Comparison of ENCODE assay signal across 9 cellular contexts in genomic region chr3:19148768-19149091, GRCh38. TPM values are rescaled to one million over a fixed set of nuclear protein-coding genes. Genes with fewer than 3 reads are reported as not detected.
DNase-seq lines count a peak whose midpoint lies in the region; FAIRE-seq and TF ChIP-seq lines count a peak whose summit lies in the region.
"Had no signal": no experiment of that assay in that cellular context is flagged by ENCODE, and none has a peak within 500 bp of the region (broad histone marks: within the 10 kb centered on the region; RNA-seq: fewer than 3 reads in every experiment).

No MANE protein-coding gene starts in this region.

- H3K4me1 Mint-ChIP-seq in progenitor cell of endocrine pancreas (ENCODE audit: low read depth): peaks cover 10% of the 10 kb centered on the region

- H3K27ac Mint-ChIP-seq in progenitor cell of endocrine pancreas: peak overlapping the region; percentile 87

- no peaks in the 10 kb centered on the region for H3K27me3 Mint-ChIP-seq in progenitor cell of endocrine pancreas

- dilution Hi-C loops in endothelial cell of umbilical vein (cut with MboI; ENCODE audit: extremely low pct_ligation_motif_present, low sequenced_read_pairs): no loop called here

- H3K9me3 ChIP-seq in ES-I3 (ENCODE audit: control insufficient read depth, insufficient read depth, low read length): no peaks in the 10 kb centered on the region
- H3K9me3 ChIP-seq in endothelial cell of umbilical vein (replicated peaks; ENCODE audit: control insufficient read depth, insufficient read depth, low read length): no peaks in the 10 kb centered on the region

- POLR2A ChIA-PET in endothelial cell of umbilical vein (lab: Charles Lee): no interaction called here

- TF ChIP-seq CTCF in endothelial cell of umbilical vein (IDR thresholded peaks at IDR 0.05; ENCODE audit: extremely low read depth in 1 of 2, insufficient read depth in 1 of 2, low read depth in 1 of 2, low read length in 2 of 2): no peak
- TF ChIP-seq CTCF in progenitor cell of endocrine pancreas (IDR thresholded peaks at IDR 0.05; ENCODE audit: unreplicated experiment): no peak

- H3K9me1 ChIP-seq in endothelial cell of umbilical vein (replicated peaks; ENCODE audit: control insufficient read depth, extremely low read depth, insufficient read depth, low read length): no peaks in the 10 kb centered on the region

- H3K27ac ChIP-seq in endothelial cell of umbilical vein (ENCODE audit: insufficient read depth, low read depth, low read length): no peak overlapping the region

- no peak overlapping the region for H3K4me3 ChIP-seq in endothelial cell of umbilical vein (replicated peaks in 1 of 3; ENCODE audit: insufficient read depth in 1 of 3, low read depth in 1 of 3, low read length in 3 of 3)

- H3K4me1 ChIP-seq in ES-I3 (ENCODE audit: insufficient read depth, low read length) (no peaks in the 10 kb centered on the region), endothelial cell of umbilical vein (ENCODE audit: control insufficient read depth, extremely low read depth, insufficient read depth, low read length) (no peaks in the 10 kb centered on the region)

- H3K79me2 ChIP-seq in endothelial cell of umbilical vein (ENCODE audit: control insufficient read depth, insufficient read depth, low read length): no peaks in the 10 kb centered on the region

- TF ChIP-seq POLR2A in endothelial cell of umbilical vein (IDR thresholded peaks at IDR 0.05; ENCODE audit: low read depth, low read length): no peak

- peak overlapping the region; percentile 93 for H3K4me3 Mint-ChIP-seq in progenitor cell of endocrine pancreas (ENCODE audit: low read depth)

- intact Hi-C loops in endothelial cell of umbilical vein (cut with micrococcal nuclease): no loop called here

- DNase-seq in SK-N-DZ (ENCODE audit: low spot score): peak; percentile 45
- DNase-seq in endothelial cell of umbilical vein (ENCODE audit: low read depth, low spot score): no peak
- DNase-seq in progenitor cell of endocrine pancreas (ENCODE audit: low spot score, unreplicated experiment): no peak
- DNase-seq in anterior cingulate cortex (lab: John Stamatoyannopoulos, UW): no peak
- no peak for DNase-seq in NCI-H1694 treated with DMSO at 0.1 percent for 48 hours (lab: John Stamatoyannopoulos, UW)
- DNase-seq in DMS 273 treated with DMSO at 0.1 percent for 48 hours (lab: John Stamatoyannopoulos, UW): no peak
- no peak for DNase-seq in AG20443 (ENCODE audit: low spot score)

- H3K27me3 ChIP-seq in endothelial cell of umbilical vein (ENCODE audit: control insufficient read depth in 2 of 2, insufficient read depth in 2 of 2, low read length in 2 of 2): peaks cover 6 to 18% of the 10 kb centered on the region in 2 experiments

- no peak overlapping the region for H3K4me2 ChIP-seq in endothelial cell of umbilical vein (ENCODE audit: insufficient read depth, low read length)

- H2AFZ ChIP-seq in endothelial cell of umbilical vein (ENCODE audit: low read depth, low read length): no peak overlapping the region

- no TSS peak for BruUV-seq in endothelial cell of umbilical vein (replicated peaks; lab: Mats Ljungman, UMichigan)

- H4K20me1 ChIP-seq in endothelial cell of umbilical vein (replicated peaks; ENCODE audit: control insufficient read depth, extremely low read depth, insufficient read depth, low read length): no peaks in the 10 kb centered on the region

- no peaks in the 10 kb centered on the region for H3K36me3 Mint-ChIP-seq in progenitor cell of endocrine pancreas (ENCODE audit: insufficient read depth)

- H3K9me3 Mint-ChIP-seq in progenitor cell of endocrine pancreas (ENCODE audit: low read depth): no peaks in the 10 kb centered on the region

- CTCF ChIA-PET in endothelial cell of umbilical vein (lab: Charles Lee): no interaction called here

- no peak for FAIRE-seq in endothelial cell of umbilical vein (lab: Jason Lieb, UNC)

- H3K9ac ChIP-seq in ES-I3 (ENCODE audit: low read depth, low read length) (peak overlapping the region; percentile 60), endothelial cell of umbilical vein (replicated peaks; ENCODE audit: extremely low read depth, insufficient read depth, low read length) (no peak overlapping the region)

- H3K36me3 ChIP-seq in ES-I3 (ENCODE audit: insufficient read depth, low read length): no peaks in the 10 kb centered on the region
- H3K36me3 ChIP-seq in endothelial cell of umbilical vein (ENCODE audit: control insufficient read depth in 2 of 2, extremely low read depth in 1 of 2, insufficient read depth in 2 of 2, low read length in 2 of 2): no peaks in the 10 kb centered on the region

TF ChIP-seq in endothelial cell of umbilical vein, 7 proteins besides CTCF, POLR2A, EP300 and RAD21:
- no peak for TF ChIP-seq MAX (IDR thresholded peaks at IDR 0.05; ENCODE audit: insufficient read depth, insufficient read length)
- no peak for TF ChIP-seq MYC (IDR thresholded peaks at IDR 0.05; ENCODE audit: low read depth, low read length)
- no peak for TF ChIP-seq GATA2 (IDR thresholded peaks at IDR 0.05; ENCODE audit: insufficient read depth, insufficient read length, low read depth, low read length)
- TF ChIP-seq FOS (IDR thresholded peaks at IDR 0.05; ENCODE audit: borderline replicate concordance, insufficient read depth, low read length): no peak
- peak; percentile 47 for TF ChIP-seq EZH2 (IDR thresholded peaks at IDR 0.05; ENCODE audit: borderline replicate concordance, low read depth, low read length, severe bottlenecking)
- no peak for TF ChIP-seq POLR2AphosphoS5 (IDR thresholded peaks at IDR 0.05; ENCODE audit: insufficient read depth, low read depth, low read length)
- TF ChIP-seq JUN (IDR thresholded peaks at IDR 0.05; ENCODE audit: borderline replicate concordance, insufficient read depth, insufficient read length, low read depth): no peak

RNA-seq across cellular contexts. Expression of gene KCNH8, which starts 0.4 kb away (rescaled TPM):
- 6.7 and 8.8 TPM in 2 replicates for polyA plus RNA-seq in SK-N-DZ (2014; cell fraction: cytosol; rRNA removed)
- polyA plus RNA-seq in SK-N-DZ (2014; cell fraction: nucleus; rRNA removed): 69.6 and 112 TPM in 2 replicates
- total RNA-seq in endothelial cell of umbilical vein: not detected in 2 replicates
- not detected in 2 replicates for polyA plus RNA-seq in endothelial cell of umbilical vein
- not detected in 2 replicates for polyA plus RNA-seq in endothelial cell of umbilical vein (2011; cell fraction: cytosol; rRNA removed)
- 0.04 TPM in 1 of 2 replicates, not detected in the other for polyA plus RNA-seq in endothelial cell of umbilical vein (2011; cell fraction: nucleus; rRNA removed)
- polyA plus RNA-seq in endothelial cell of umbilical vein (2012): not detected in 2 replicates
- polyA minus RNA-seq in endothelial cell of umbilical vein: not detected in 2 replicates
- not detected for polyA minus RNA-seq in endothelial cell of umbilical vein (2011; cell fraction: cytosol; rRNA and poly(A)+ RNA removed)
- polyA minus RNA-seq in endothelial cell of umbilical vein (2011; cell fraction: nucleus; rRNA and poly(A)+ RNA removed): 0.10 TPM in 1 of 2 replicates, not detected in the other
- total RNA-seq in progenitor cell of endocrine pancreas: 9.8 and 10.0 TPM in 2 replicates
- total RNA-seq: glomerular endothelial cell had no signal

Comparison
In these comparisons a context has a peak if more than half of its experiments do, and no peak if none do; other contexts are left out.
1. RNA of gene KCNH8, which starts 0.4 kb away (total RNA-seq): 9.8 to 10.0 TPM in progenitor cell of endocrine pancreas; not detected in endothelial cell of umbilical vein; every median in the first group is over 10 times any median in the second.